In genomic region chr11:33742249-33742851, GRCh38 we compare ENCODE assay signal across 8 cellular contexts. TPM values are rescaled to one million over a fixed set of nuclear protein-coding genes. Genes with fewer than 3 reads are reported as not detected.
DNase-seq lines count a peak whose midpoint lies in the region; ATAC-seq, FAIRE-seq and TF ChIP-seq lines count a peak whose summit lies in the region.

No MANE protein-coding gene starts in this region.

- POLR2A ChIA-PET in MCF 10A (lab: Yijun Ruan, JAX): interaction anchor here (0.6 to 11.3 kb wide), 14 partner anchors 8 to 379 kb away, joined by 3 to 409 read pairs (median 3); partner anchors contain the start of gene C11orf91
- POLR2A ChIA-PET in activated CD4-positive, alpha-beta memory T cell treated with anti-CD3 and anti-CD28 coated beads for 36 hours (lab: Charles Lee): interaction anchor here (1.0 to 1.5 kb wide), 4 partner anchors 10 to 31 kb away, joined by 3 to 5 read pairs (median 4); no protein-coding TSS in a partner anchor

- H3K36me3 Mint-ChIP-seq in MCF 10A (ENCODE audit: insufficient read depth, unreplicated experiment) (peaks cover 34% of the 10 kb centered on the region), memory B cell (no peaks in the 10 kb centered on the region)
- peaks cover 2% of the 10 kb centered on the region for H3K36me3 Mint-ChIP-seq in activated CD4-positive, alpha-beta memory T cell treated with anti-CD3 and anti-CD28 coated beads for 36 hours

- H3K27me3 Mint-ChIP-seq in MCF 10A (ENCODE audit: insufficient read depth, unreplicated experiment) (no peaks in the 10 kb centered on the region), memory B cell (no peaks in the 10 kb centered on the region)
- no peaks in the 10 kb centered on the region for H3K27me3 Mint-ChIP-seq in activated CD4-positive, alpha-beta memory T cell treated with anti-CD3 and anti-CD28 coated beads for 36 hours

- peak; percentile 62; the same call in 1 of the 2 replicates for TF ChIP-seq CTCF in LNCAP (IDR thresholded peaks at IDR 0.05)
- peak; percentile 38 for TF ChIP-seq CTCF in MCF 10A (IDR thresholded peaks at IDR 0.05; ENCODE audit: unreplicated experiment)

- BruUV-seq in MCF 10A (replicated peaks; lab: Mats Ljungman, UMichigan): no TSS peak

- intact Hi-C loops in MCF 10A (cut with micrococcal nuclease): loop anchor here (1.0 kb wide), 2 partner anchors 26 to 380 kb away; no protein-coding TSS in a partner anchor
- intact Hi-C loops in activated CD4-positive, alpha-beta memory T cell treated with anti-CD3 and anti-CD28 coated beads for 36 hours (cut with micrococcal nuclease): loop anchor here (1.0 to 2.0 kb wide), 2 partner anchors 26 to 380 kb away; no protein-coding TSS in a partner anchor

- DNase-seq in MCF 10A (ENCODE audit: unreplicated experiment): peak; percentile 37
- no peak for DNase-seq in memory B cell (ENCODE audit: low spot score in 2 of 2)
- no peak for DNase-seq in activated CD4-positive, alpha-beta memory T cell treated with anti-CD3 and anti-CD28 coated beads for 36 hours
- DNase-seq in occipital lobe (lab: John Stamatoyannopoulos, UW): no peak
- DNase-seq in cerebellar nuclear complex (lab: John Stamatoyannopoulos, UW): no peak

- peak; percentile 84 for FAIRE-seq in G401.6 (lab: Jason Lieb, UNC)

- peak; percentile 69 for ATAC-seq in memory B cell (ENCODE audit: low read depth)
- no peak for ATAC-seq in GM21390 (IDR thresholded peaks at IDR 0.05; ENCODE audit: unreplicated experiment)

- no peaks in the 10 kb centered on the region for H3K9me3 Mint-ChIP-seq in MCF 10A (ENCODE audit: unreplicated experiment)
- no peaks in the 10 kb centered on the region for H3K9me3 Mint-ChIP-seq in memory B cell
- H3K9me3 Mint-ChIP-seq in activated CD4-positive, alpha-beta memory T cell treated with anti-CD3 and anti-CD28 coated beads for 36 hours: no peaks in the 10 kb centered on the region

- no peak overlapping the region for H3K4me3 Mint-ChIP-seq in MCF 10A (ENCODE audit: unreplicated experiment)
- no peak overlapping the region for H3K4me3 Mint-ChIP-seq in memory B cell
- no peak overlapping the region for H3K4me3 Mint-ChIP-seq in activated CD4-positive, alpha-beta memory T cell treated with anti-CD3 and anti-CD28 coated beads for 36 hours

- CTCF ChIA-PET in MCF 10A (lab: Yijun Ruan, JAX): interaction anchor here (0.5 to 4.4 kb wide), 37 partner anchors 8 to 581 kb away, joined by 3 to 85 read pairs (median 5); partner anchors contain the start of genes C11orf91 and KIAA1549L
- CTCF ChIA-PET in activated CD4-positive, alpha-beta memory T cell treated with anti-CD3 and anti-CD28 coated beads for 36 hours (lab: Charles Lee): interaction anchor here (0.7 to 1.7 kb wide), 39 partner anchors 8 to 580 kb away, joined by 3 to 74 read pairs (median 4); partner anchors contain the start of gene C11orf91

- H3K4me1 Mint-ChIP-seq in MCF 10A (ENCODE audit: insufficient read depth, unreplicated experiment): peaks cover 14% of the 10 kb centered on the region
- no peaks in the 10 kb centered on the region for H3K4me1 Mint-ChIP-seq in memory B cell
- H3K4me1 Mint-ChIP-seq in activated CD4-positive, alpha-beta memory T cell treated with anti-CD3 and anti-CD28 coated beads for 36 hours (ENCODE audit: low read depth): peaks cover 9% of the 10 kb centered on the region

- H3K27ac Mint-ChIP-seq in MCF 10A (ENCODE audit: low read depth, unreplicated experiment) (no peak overlapping the region), memory B cell (peak overlapping the region; percentile 18)
- no peak overlapping the region for H3K27ac Mint-ChIP-seq in activated CD4-positive, alpha-beta memory T cell treated with anti-CD3 and anti-CD28 coated beads for 36 hours

RNA-seq across cellular contexts. Expression of gene CD59, which starts 6.1 kb away (rescaled TPM):
- 597 and 618 TPM in 2 replicates for total RNA-seq in MCF 10A (2022)
- total RNA-seq in activated CD4-positive, alpha-beta memory T cell treated with anti-CD3 and anti-CD28 coated beads for 36 hours: 10 to 100 TPM; 79.4 TPM
- 42.7 TPM for total RNA-seq in occipital lobe

RNA-seq across cellular contexts. Expression of gene FBXO3, which starts 32.0 kb away (rescaled TPM):
- total RNA-seq in MCF 10A (2022): 20.1 and 22.7 TPM in 2 replicates
- 10 to 100 TPM; 16.5 to 17.7 TPM for total RNA-seq in activated CD4-positive, alpha-beta memory T cell treated with anti-CD3 and anti-CD28 coated beads for 36 hours
- 93.9 TPM for total RNA-seq in occipital lobe

RNA-seq across cellular contexts. Expression of gene C11orf91, which starts 41.7 kb away (rescaled TPM):
- total RNA-seq in MCF 10A (2022): 2.8 and 2.9 TPM in 2 replicates
- not detected for total RNA-seq in activated CD4-positive, alpha-beta memory T cell treated with anti-CD3 and anti-CD28 coated beads for 36 hours
- total RNA-seq in occipital lobe: not detected
